ENCODE assay signal across 7 cellular contexts in genomic region chr5:178279723-178280438, GRCh38. TPM values are rescaled to one million over a fixed set of nuclear protein-coding genes. Genes with fewer than 3 reads are reported as not detected.
DNase-seq lines count a peak whose midpoint lies in the region; TF ChIP-seq lines count a peak whose summit lies in the region.

No MANE protein-coding gene starts in this region.

- no peak overlapping the region for H3K4me3 Mint-ChIP-seq in osteocyte (ENCODE audit: unreplicated experiment)

- WGBS in transverse colon (ENCODE audit: low coverage in 1 of 2), 2 donors, result 21% methylated on average over 24 of the region's 33 CpGs; no CpG with 5 or more reads in 1 of the 2 donors

- H3K27ac ChIP-seq in transverse colon, result no peak overlapping the region

- no peaks in the 10 kb centered on the region for H3K36me3 ChIP-seq in transverse colon

- DNase-seq in GM10266 (ENCODE audit: extremely low spot score) (peak; percentile 81), HS-27A (ENCODE audit: low read depth) (peak; percentile 11), SHP77 (lab: John Stamatoyannopoulos, UW) (peak; percentile 61 to 66), glomerular visceral epithelial cell (ENCODE audit: extremely low spot score) (peak; percentile 29), osteocyte (ENCODE audit: extremely low spot score, unreplicated experiment) (peak; percentile 94), transverse colon (peak; percentile 87)
- DNase-seq in activated gamma-delta T cell treated with anti-CD3 and anti-CD28 coated beads, Interleukin-2, amount 50 U/mL, for 16 hours (ENCODE audit: low read depth), result peak; percentile 35

- TF ChIP-seq EP300 in transverse colon (IDR thresholded peaks at IDR 0.05; ENCODE audit: low read depth), result no peak

- peaks cover 11% of the 10 kb centered on the region for H3K27me3 Mint-ChIP-seq in osteocyte (ENCODE audit: unreplicated experiment)

- H3K27ac Mint-ChIP-seq in osteocyte (ENCODE audit: unreplicated experiment), result no peak overlapping the region

- intact Hi-C loops in transverse colon (cut with DNase I; ENCODE audit: low total_unique reads), result loop anchor here (5.0 kb wide), 1 partner anchor 312 kb away; the partner anchor contains the start of gene COL23A1

- no peaks in the 10 kb centered on the region for H3K36me3 Mint-ChIP-seq in osteocyte (ENCODE audit: unreplicated experiment)

- no peak overlapping the region for H3K4me3 ChIP-seq in transverse colon

- H3K27me3 ChIP-seq in transverse colon, result peaks cover 21% of the 10 kb centered on the region

- peaks cover 0 to 3% of the 10 kb centered on the region in 2 donors for H3K9me3 ChIP-seq in transverse colon

- peaks cover 0 to 7% (median 3%) of the 10 kb centered on the region in 4 donors for H3K4me1 ChIP-seq in transverse colon

- peaks cover 5% of the 10 kb centered on the region for H3K4me1 Mint-ChIP-seq in osteocyte (ENCODE audit: unreplicated experiment)

- no peak for TF ChIP-seq POLR2A in transverse colon (IDR thresholded peaks at IDR 0.05)

- in situ Hi-C loops in transverse colon (cut with MboI; ENCODE audit: low pct_ligation_motif_present in 1 of 4, low pct_unique_long_range_greater_than_20kb in 1 of 4, low sequenced_read_pairs in 3 of 4), result loop anchor here (5.0 to 25.0 kb wide), 3 partner anchors 272 to 282 kb away; no protein-coding TSS in a partner anchor

- TF ChIP-seq CTCF in GM10266 (IDR thresholded peaks at IDR 0.05; ENCODE audit: control insufficient read depth, insufficient read depth, low read depth, missing control alignments) (peak; percentile 95), osteocyte (IDR thresholded peaks at IDR 0.05) (peak; percentile 98), transverse colon (IDR thresholded peaks at IDR 0.05) (peak; percentile 69 to 90 (median 81))

- H3K9me3 Mint-ChIP-seq in osteocyte (ENCODE audit: unreplicated experiment), result peaks cover 17% of the 10 kb centered on the region

RNA-seq across cellular contexts. Expression of gene PHYKPL, which starts 47.3 kb away (rescaled TPM):
- 70.2 and 71.3 TPM in 2 replicates for total RNA-seq in osteocyte
- total RNA-seq in transverse colon, result 100 to 1,000 TPM; 124 to 405 (median 197) TPM

Comparison
In these comparisons a context has a peak if more than half of its experiments do, and no peak if none do; other contexts are left out.
1. DNase-seq: peak in every context shown above with its lines; median percentile 94 in osteocyte; 87 in transverse colon; 81 in GM10266; 64 in SHP77; 35 in activated gamma-delta T cell treated with anti-CD3 and anti-CD28 coated beads, Interleukin-2, amount 50 U/mL, for 16 hours; 29 in glomerular visceral epithelial cell; 11 in HS-27A.